In genomic region chr10:13382759-13383753, GRCh38 we compare ENCODE assay signal across 1 cellular context.
A peak's percentile ranks its signal among the peaks of the same experiment; 100 is the strongest.
TF ChIP-seq lines count a peak whose summit lies in the region.

No MANE protein-coding gene starts in this region.

TF ChIP-seq in H1, 55 proteins besides CTCF, POLR2A, EP300 and RAD21 (continued from another document):
- TF ChIP-seq EZH2 (IDR thresholded peaks at IDR 0.05; ENCODE audit: low read depth, low read length, severe bottlenecking) (peak; percentile 41), TCF12 (IDR thresholded peaks at IDR 0.05; ENCODE audit: low read depth, low read length) (no peak), HDAC2 (IDR thresholded peaks at IDR 0.05; ENCODE audit: borderline replicate concordance in 1 of 2, low read depth in 2 of 2, low read length in 2 of 2) (no peak), ASH2L (IDR thresholded peaks at IDR 0.05; ENCODE audit: low read length) (peak; percentile 55), NANOG (IDR thresholded peaks at IDR 0.05; ENCODE audit: insufficient read depth, low read depth, low read length, poor library complexity, severe bottlenecking) (no peak), TEAD4 (IDR thresholded peaks at IDR 0.05; ENCODE audit: low read depth, low read length) (peak; percentile 62), FOSL1 (IDR thresholded peaks at IDR 0.05; ENCODE audit: insufficient read depth, low read depth, low read length) (no peak), KDM4A (IDR thresholded peaks at IDR 0.05; ENCODE audit: low read depth, low read length, severe bottlenecking) (peak; percentile 25), SRF (IDR thresholded peaks at IDR 0.05; ENCODE audit: low read depth, low read length) (no peak), TBP (IDR thresholded peaks at IDR 0.05; ENCODE audit: low read depth, low read length) (no peak), CHD7 (IDR thresholded peaks at IDR 0.05; ENCODE audit: insufficient replicate concordance, low read length) (no peak), ATF3 (IDR thresholded peaks at IDR 0.05; ENCODE audit: insufficient read depth, low read depth, low read length) (no peak), TAF1 (IDR thresholded peaks at IDR 0.05; ENCODE audit: low read depth, low read length) (no peak), KDM5A (IDR thresholded peaks at IDR 0.05; ENCODE audit: low read length) (no peak), BACH1 (IDR thresholded peaks at IDR 0.05; ENCODE audit: low read length) (0 out of 2 replicates have a peak, but pooled peaks have one; percentile 8), SAP30 (IDR thresholded peaks at IDR 0.05; ENCODE audit: insufficient read depth, insufficient replicate concordance, low read length) (no peak), SP1 (IDR thresholded peaks at IDR 0.05; ENCODE audit: low read depth, low read length) (no peak), SUZ12 (IDR thresholded peaks at IDR 0.05; ENCODE audit: low read length) (peak; percentile 34; the same call in 1 of the 2 replicates), BCL11A (IDR thresholded peaks at IDR 0.05; ENCODE audit: low read depth in 2 of 2, low read length in 2 of 2) (no peak), EGR1 (IDR thresholded peaks at IDR 0.05; ENCODE audit: borderline replicate concordance, low read depth, low read length) (no peak), RBBP5 (IDR thresholded peaks at IDR 0.05; ENCODE audit: borderline replicate concordance, low read depth, low read length) (no peak), USF2 (IDR thresholded peaks at IDR 0.05; ENCODE audit: low read length) (no peak), CREB1 (IDR thresholded peaks at IDR 0.05) (no peak), CBX8 (IDR thresholded peaks at IDR 0.05; ENCODE audit: borderline replicate concordance, low read depth, low read length) (no peak), GTF2F1 (IDR thresholded peaks at IDR 0.05; ENCODE audit: borderline replicate concordance, low read depth, low read length) (no peak), GABPA (IDR thresholded peaks at IDR 0.05; ENCODE audit: borderline replicate concordance, insufficient read depth, low read length) (no peak), SP2 (IDR thresholded peaks at IDR 0.05; ENCODE audit: low read length) (no peak), ZNF274 (IDR thresholded peaks at IDR 0.05; ENCODE audit: borderline replicate concordance, extremely low read depth, low read length) (no peak), HDAC6 (IDR thresholded peaks at IDR 0.05; ENCODE audit: low read depth, low read length) (no peak), SIX5 (IDR thresholded peaks at IDR 0.05; ENCODE audit: low read depth, low read length) (no peak)
